In the genomic region with DNA sequence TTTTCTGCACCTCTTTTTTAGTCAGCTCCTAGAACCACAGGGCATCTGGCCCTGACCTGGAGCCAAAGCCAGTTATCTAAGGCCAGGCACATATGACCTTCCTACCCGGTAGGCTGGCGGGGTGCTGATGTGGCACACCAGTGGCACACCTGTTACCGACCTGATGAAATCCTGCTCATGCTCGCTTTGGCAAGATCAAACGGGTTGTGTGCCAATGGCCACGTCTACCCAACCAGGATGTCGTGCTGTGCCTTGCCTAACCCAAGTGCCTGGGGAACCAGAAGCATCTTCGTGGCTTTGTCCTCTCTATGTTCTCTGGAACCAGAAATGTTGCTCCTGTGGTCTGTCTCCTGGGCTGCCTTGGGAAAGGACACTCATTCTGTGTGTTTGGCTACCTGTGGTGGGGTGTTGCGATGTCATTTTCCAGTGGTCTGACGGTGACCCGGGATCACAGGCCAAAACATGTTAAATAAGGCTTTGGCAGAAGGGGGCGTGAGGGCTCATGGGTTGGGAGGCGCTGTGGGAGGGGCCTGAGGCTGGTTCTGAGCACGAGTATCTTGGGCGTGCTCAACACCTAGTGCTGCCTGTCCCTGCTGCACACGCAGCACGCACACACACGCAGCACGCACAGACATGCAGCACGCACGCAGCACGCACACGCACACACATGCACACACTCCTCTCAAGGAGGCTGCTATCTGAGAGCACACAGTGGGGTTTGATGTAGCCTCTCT, we compare ENCODE assay signal across 12 cellular contexts. TPM values are rescaled to one million over a fixed set of nuclear protein-coding genes. Genes with fewer than 3 reads are reported as not detected.
DNase-seq lines count a peak whose midpoint lies in the region; ATAC-seq and TF ChIP-seq lines count a peak whose summit lies in the region.
"Had no signal": no experiment of that assay in that cellular context is flagged by ENCODE, and none has a peak within 500 bp of the region (broad histone marks: within the 10 kb centered on the region; RNA-seq: fewer than 3 reads in every experiment).

No MANE protein-coding gene starts in this region.

- peak overlapping the region in 3 of 5 experiments; percentile 51 to 59 (median 59) for H3K27ac Mint-ChIP-seq in brain
- no peak overlapping the region for H3K27ac Mint-ChIP-seq in CD8-positive, alpha-beta T cell

- H3K4me3 Mint-ChIP-seq in brain, result no peak overlapping the region
- H3K4me3 Mint-ChIP-seq in CD8-positive, alpha-beta T cell, result no peak overlapping the region
- H3K4me3 Mint-ChIP-seq: naive thymus-derived CD8-positive, alpha-beta T cell had no signal

- no peaks in the 10 kb centered on the region for H3K9me3 ChIP-seq in stomach smooth muscle (ENCODE audit: control insufficient read depth in 2 of 2, low read length in 2 of 2)
- no peaks in the 10 kb centered on the region for H3K9me3 ChIP-seq in CD8-positive, alpha-beta T cell (ENCODE audit: low read length)

- DNase-seq in Right ventricle myocardium superior (no peak), Right ventricle myocardium inferior (ENCODE audit: missing footprints) (no peak), left colon (no peak), hepatic stellate cell (ENCODE audit: low spot score) (no peak), ecto neural progenitor cell (ENCODE audit: low spot score) (no peak)
- DNase-seq in CD8-positive, alpha-beta T cell, result no peak
- DNase-seq: activated CD4-positive, CD25-positive, alpha-beta regulatory T cell; naive thymus-derived CD8-positive, alpha-beta T cell; NCI-H2081; NK-92 treated with Interleukin-12 subunit alpha and Interleukin-12 subunit beta, amount 100 ng/mL, for 24 hours had no signal

- no peaks in the 10 kb centered on the region for H3K27me3 Mint-ChIP-seq in brain
- no peaks in the 10 kb centered on the region for H3K27me3 Mint-ChIP-seq in CD8-positive, alpha-beta T cell (ENCODE audit: low read depth)
- H3K27me3 Mint-ChIP-seq: naive thymus-derived CD8-positive, alpha-beta T cell had no signal

- peaks cover 26% of the 10 kb centered on the region for H3K4me1 ChIP-seq in stomach smooth muscle (ENCODE audit: control insufficient read depth, insufficient read depth, low read length)
- H3K4me1 ChIP-seq in CD8-positive, alpha-beta T cell (ENCODE audit: insufficient read depth, low read length), result no peaks in the 10 kb centered on the region

- no peaks in the 10 kb centered on the region for H3K27me3 ChIP-seq in stomach smooth muscle (ENCODE audit: control insufficient read depth in 1 of 2, insufficient read depth in 2 of 2, low read length in 2 of 2)
- no peaks in the 10 kb centered on the region for H3K27me3 ChIP-seq in CD8-positive, alpha-beta T cell (ENCODE audit: insufficient read depth, low read length)

- peaks cover 52 to 57% of the 10 kb centered on the region in 2 donors for H3K36me3 ChIP-seq in stomach smooth muscle (ENCODE audit: control insufficient read depth in 2 of 2, insufficient read depth in 2 of 2, low read length in 2 of 2)
- peaks cover 61% of the 10 kb centered on the region for H3K36me3 ChIP-seq in CD8-positive, alpha-beta T cell (ENCODE audit: insufficient read depth, low read length)

- ATAC-seq in Right ventricle myocardium superior (ENCODE audit: poor library complexity) (peak; percentile 7), Right ventricle myocardium inferior (no peak), left colon (peak; percentile 8)
- ATAC-seq in CD8-positive, alpha-beta T cell, result no peak
- ATAC-seq: naive thymus-derived CD8-positive, alpha-beta T cell had no signal

- H3K9ac ChIP-seq in stomach smooth muscle (ENCODE audit: low read length in 2 of 2), result no peak overlapping the region

- POLR2A ChIA-PET in CD8-positive, alpha-beta T cell (lab: Charles Lee), result no interaction called here

- intact Hi-C loops in Right ventricle myocardium superior (cut with DNase I), result no loop called here
- intact Hi-C loops in Right ventricle myocardium inferior (cut with DNase I), result no loop called here
- intact Hi-C loops in left colon (cut with DNase I, micrococcal nuclease), result no loop called here
- intact Hi-C loops in CD8-positive, alpha-beta T cell (cut with DNase I, micrococcal nuclease), result no loop called here

- no peaks in the 10 kb centered on the region for H3K4me1 Mint-ChIP-seq in brain
- H3K4me1 Mint-ChIP-seq in CD8-positive, alpha-beta T cell (ENCODE audit: low read depth), result no peaks in the 10 kb centered on the region

- peaks cover 47% of the 10 kb centered on the region for H3K36me3 Mint-ChIP-seq in brain
- peaks cover 82% of the 10 kb centered on the region for H3K36me3 Mint-ChIP-seq in CD8-positive, alpha-beta T cell

- H3K27ac ChIP-seq in stomach smooth muscle (ENCODE audit: low read length), result peak overlapping the region; percentile 31
- no peak overlapping the region for H3K27ac ChIP-seq in CD8-positive, alpha-beta T cell (ENCODE audit: low read depth, low read length)

- H3K9me3 Mint-ChIP-seq in brain, result no peaks in the 10 kb centered on the region
- H3K9me3 Mint-ChIP-seq in CD8-positive, alpha-beta T cell, result no peaks in the 10 kb centered on the region
- H3K9me3 Mint-ChIP-seq: naive thymus-derived CD8-positive, alpha-beta T cell had no signal

- H3K4me3 ChIP-seq in stomach smooth muscle (ENCODE audit: low read length in 2 of 2), result no peak overlapping the region
- H3K4me3 ChIP-seq in CD8-positive, alpha-beta T cell (ENCODE audit: low read depth, low read length), result no peak overlapping the region

- CTCF ChIA-PET in CD8-positive, alpha-beta T cell (lab: Charles Lee), result interaction anchor here (1.6 kb wide), 1 partner anchor 35 kb away, joined by 4 read pairs; no protein-coding TSS in a partner anchor

- TF ChIP-seq CTCF in brain (conservative IDR thresholded peaks at IDR 0.05), result no peak
- no peak for TF ChIP-seq CTCF in CD8-positive, alpha-beta T cell (IDR thresholded peaks at IDR 0.05)

RNA-seq across cellular contexts. Expression of gene CCNK, which starts 27.9 kb away (rescaled TPM):
- total RNA-seq in Right ventricle myocardium superior (31.9 TPM), Right ventricle myocardium inferior (29.2 TPM), left colon (10 to 100 TPM; 53.2 to 58.5 TPM)
- 48.7 TPM for polyA plus RNA-seq in brain (ENCODE audit: insufficient read depth, low read depth, low replicate concordance)
- total RNA-seq in CD8-positive, alpha-beta T cell, result 100 to 1,000 TPM; 171 to 177 TPM

RNA-seq across cellular contexts. Expression of gene SETD3, which starts 28.4 kb away (rescaled TPM):
- total RNA-seq in Right ventricle myocardium superior, result 92.5 TPM
- 97.2 TPM for total RNA-seq in Right ventricle myocardium inferior
- 41.2 TPM for polyA plus RNA-seq in brain (ENCODE audit: insufficient read depth, low read depth, low replicate concordance)
- total RNA-seq in left colon, result 10 to 100 TPM; 61.5 to 66.8 TPM
- total RNA-seq in CD8-positive, alpha-beta T cell, result 10 to 100 TPM; 40.3 to 45.6 TPM

Comparison
In these comparisons a context has a peak if more than half of its experiments do, and no peak if none do; other contexts are left out.
1. ATAC-seq: peak in Right ventricle myocardium superior (single experiment) and left colon (single experiment); none in Right ventricle myocardium inferior (single experiment) and CD8-positive, alpha-beta T cell (single experiment).